ENCODE assay signal across 13 cellular contexts in the genomic region with DNA sequence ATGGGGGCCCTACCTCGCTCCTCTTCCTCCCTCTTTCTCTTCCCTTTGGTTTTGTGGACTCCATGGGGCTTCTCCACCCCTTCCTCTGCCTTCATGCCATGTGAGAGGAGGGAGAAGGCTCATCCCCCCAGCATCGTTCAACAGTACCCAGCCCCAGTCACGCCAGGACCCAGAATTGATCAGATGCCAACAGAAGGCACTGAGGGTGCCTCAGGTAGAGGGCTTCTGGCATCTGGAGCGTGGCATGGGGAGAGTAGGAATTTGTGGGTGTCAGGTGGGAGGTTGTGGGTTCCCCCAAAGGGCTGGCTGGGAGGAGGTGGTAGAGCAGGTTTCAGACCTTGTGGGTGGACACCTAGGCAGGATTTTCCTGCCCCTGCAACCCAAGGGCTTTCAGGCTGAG.
DNase-seq lines count a peak whose midpoint lies in the region; TF ChIP-seq lines count a peak whose summit lies in the region.
"Had no signal": no experiment of that assay in that cellular context is flagged by ENCODE, and none has a peak within 500 bp of the region (broad histone marks: within the 10 kb centered on the region; RNA-seq: fewer than 3 reads in every experiment).

No MANE protein-coding gene starts in this region.

- H3K27ac Mint-ChIP-seq in nephron, result peak overlapping the region in 2 of 3 experiments; percentile 19 to 71
- no peak overlapping the region for H3K27ac Mint-ChIP-seq in osteocyte (ENCODE audit: unreplicated experiment)
- H3K27ac Mint-ChIP-seq: CD14-positive monocyte; CD4-positive, alpha-beta memory T cell had no signal

- H3K9me3 Mint-ChIP-seq in nephron, result peaks cover under 1% of the 10 kb centered on the region
- H3K9me3 Mint-ChIP-seq in osteocyte (ENCODE audit: unreplicated experiment), result peaks cover under 1% of the 10 kb centered on the region

- H3K36me3 Mint-ChIP-seq in nephron (ENCODE audit: low read depth) (no peaks in the 10 kb centered on the region), osteocyte (ENCODE audit: unreplicated experiment) (no peaks in the 10 kb centered on the region)
- H3K36me3 Mint-ChIP-seq: CD14-positive monocyte; CD4-positive, alpha-beta memory T cell had no signal

- H3K27me3 Mint-ChIP-seq in nephron (ENCODE audit: low read depth) (peaks cover 33% of the 10 kb centered on the region), osteocyte (ENCODE audit: unreplicated experiment) (no peaks in the 10 kb centered on the region)

- no peak overlapping the region for H3K4me3 Mint-ChIP-seq in nephron
- no peak overlapping the region for H3K4me3 Mint-ChIP-seq in osteocyte (ENCODE audit: unreplicated experiment)
- H3K4me3 Mint-ChIP-seq: CD14-positive monocyte; CD4-positive, alpha-beta memory T cell had no signal

- H3K4me1 Mint-ChIP-seq in nephron (peaks cover 39% of the 10 kb centered on the region), osteocyte (ENCODE audit: unreplicated experiment) (peaks cover 31% of the 10 kb centered on the region)
- H3K4me1 Mint-ChIP-seq: CD14-positive monocyte; CD4-positive, alpha-beta memory T cell had no signal

- no peak overlapping the region for H3K27ac ChIP-seq in coronary artery
- H3K27ac ChIP-seq: BLaER1 treated with 17β-estradiol and CSF1 and Interleukin-3, amounts not matched to agents 10 nM and 100 nM; GM23248 had no signal

- TF ChIP-seq CTCF in nephron (IDR thresholded peaks at IDR 0.05; ENCODE audit: unreplicated experiment in 3 of 3), result no peak
- no peak for TF ChIP-seq CTCF in osteocyte (IDR thresholded peaks at IDR 0.05)
- no peak for TF ChIP-seq CTCF in coronary artery (IDR thresholded peaks at IDR 0.05)

- no peak overlapping the region for H3K4me3 ChIP-seq in coronary artery
- H3K4me3 ChIP-seq: A549; BLaER1 treated with 17β-estradiol and CSF1 and Interleukin-3, amounts not matched to agents 10 nM and 100 nM; GM23248 had no signal

- DNase-seq in islet precursor cell (peak; percentile 25), osteocyte (ENCODE audit: extremely low spot score, unreplicated experiment) (peak; percentile 38), dedifferentiated amniotic fluid mesenchymal stem cell (ENCODE audit: extremely low spot score) (no peak), CD1c-positive myeloid dendritic cell (ENCODE audit: extremely low spot score) (no peak), activated T-cell treated with anti-CD3 and anti-CD28 coated beads for 4 hours (no peak), coronary artery (ENCODE audit: low spot score) (no peak)
- DNase-seq: COR-L47 had no signal

Comparison
In these comparisons a context has a peak if more than half of its experiments do, and no peak if none do; other contexts are left out.
1. DNase-seq: peak in islet precursor cell (single experiment) and osteocyte (single experiment); none in dedifferentiated amniotic fluid mesenchymal stem cell (single experiment), CD1c-positive myeloid dendritic cell (single experiment), activated T-cell treated with anti-CD3 and anti-CD28 coated beads for 4 hours (single experiment) and coronary artery (single experiment).